ENCODE assay signal across 24 cellular contexts in genomic region chr2:186187854-186188253, GRCh38.
"Had no signal": no experiment of that assay in that cellular context is flagged by ENCODE, and none has a peak within 500 bp of the region (broad histone marks: within the 10 kb centered on the region; RNA-seq: fewer than 3 reads in every experiment).

No MANE protein-coding gene starts in this region.

- H3K4me1 Mint-ChIP-seq: immature natural killer cell; naive thymus-derived CD8-positive, alpha-beta T cell; neural crest cell; stimulated activated effector memory CD8-positive, alpha-beta T cell treated with anti-CD3 and anti-CD28 coated beads, Interleukin-12 subunit alpha, Interleukin-12 subunit beta, amount 100 ng/mL, for 72 hours had no signal

- DNase-seq: hypothalamus; immature natural killer cell; kidney; left colon; left lung; lower lobe of right lung; mammary epithelial cell; mesenchymal stem cell; naive thymus-derived CD8-positive, alpha-beta T cell; nucleus accumbens; pancreas; posterior cingulate gyrus; retina; right cardiac atrium; stimulated activated CD4-positive, alpha-beta T cell treated with anti-CD3 and anti-CD28 coated beads, Interleukin-4, amount 100 ng/mL, for 24 hours; stimulated activated naive CD4-positive, alpha-beta T cell; tibial artery; trophoblast cell; upper lobe of right lung had no signal

- H3K4me3 Mint-ChIP-seq: immature natural killer cell; naive thymus-derived CD8-positive, alpha-beta T cell; nephron; neural crest cell; stimulated activated effector memory CD8-positive, alpha-beta T cell treated with anti-CD3 and anti-CD28 coated beads, Interleukin-12 subunit alpha, Interleukin-12 subunit beta, amount 100 ng/mL, for 72 hours; stimulated activated naive CD8-positive, alpha-beta T cell treated with anti-CD3 and anti-CD28 coated beads, Interleukin-15, Interleukin-2, amounts not matched to agents 100 ng/mL and 50 ng/mL, for 24 hours had no signal

- H3K36me3 Mint-ChIP-seq: stimulated activated effector memory CD8-positive, alpha-beta T cell treated with anti-CD3 and anti-CD28 coated beads, Interleukin-12 subunit alpha, Interleukin-12 subunit beta, amount 100 ng/mL, for 72 hours had no signal

- H3K27me3 Mint-ChIP-seq: naive thymus-derived CD8-positive, alpha-beta T cell; stimulated activated naive CD8-positive, alpha-beta T cell treated with anti-CD3 and anti-CD28 coated beads, Interleukin-15, Interleukin-2, amounts not matched to agents 100 ng/mL and 50 ng/mL, for 24 hours had no signal

- ATAC-seq: left colon; left lung; lower lobe of right lung; naive thymus-derived CD8-positive, alpha-beta T cell; pancreas; right cardiac atrium; sciatic nerve; stimulated activated effector memory CD8-positive, alpha-beta T cell treated with anti-CD3 and anti-CD28 coated beads, Interleukin-12 subunit alpha, Interleukin-12 subunit beta, amount 100 ng/mL, for 72 hours; upper lobe of right lung had no signal

- H3K27ac Mint-ChIP-seq: immature natural killer cell; naive thymus-derived CD8-positive, alpha-beta T cell; nephron; stimulated activated effector memory CD8-positive, alpha-beta T cell treated with anti-CD3 and anti-CD28 coated beads, Interleukin-12 subunit alpha, Interleukin-12 subunit beta, amount 100 ng/mL, for 72 hours; stimulated activated naive CD8-positive, alpha-beta T cell treated with anti-CD3 and anti-CD28 coated beads, Interleukin-15, Interleukin-2, amounts not matched to agents 100 ng/mL and 50 ng/mL, for 24 hours had no signal

- H3K9me3 Mint-ChIP-seq: stimulated activated effector memory CD8-positive, alpha-beta T cell treated with anti-CD3 and anti-CD28 coated beads, Interleukin-12 subunit alpha, Interleukin-12 subunit beta, amount 100 ng/mL, for 72 hours had no signal
